ENCODE assay signal across 1 cellular context in genomic region chr19:10748924-10749434, GRCh38.
TF ChIP-seq lines count a peak whose summit lies in the region.

No MANE protein-coding gene starts in this region.

TF ChIP-seq in A549, 52 proteins besides CTCF, POLR2A, EP300 and RAD21 (continued from another document):
- TF ChIP-seq, protein P1, sequence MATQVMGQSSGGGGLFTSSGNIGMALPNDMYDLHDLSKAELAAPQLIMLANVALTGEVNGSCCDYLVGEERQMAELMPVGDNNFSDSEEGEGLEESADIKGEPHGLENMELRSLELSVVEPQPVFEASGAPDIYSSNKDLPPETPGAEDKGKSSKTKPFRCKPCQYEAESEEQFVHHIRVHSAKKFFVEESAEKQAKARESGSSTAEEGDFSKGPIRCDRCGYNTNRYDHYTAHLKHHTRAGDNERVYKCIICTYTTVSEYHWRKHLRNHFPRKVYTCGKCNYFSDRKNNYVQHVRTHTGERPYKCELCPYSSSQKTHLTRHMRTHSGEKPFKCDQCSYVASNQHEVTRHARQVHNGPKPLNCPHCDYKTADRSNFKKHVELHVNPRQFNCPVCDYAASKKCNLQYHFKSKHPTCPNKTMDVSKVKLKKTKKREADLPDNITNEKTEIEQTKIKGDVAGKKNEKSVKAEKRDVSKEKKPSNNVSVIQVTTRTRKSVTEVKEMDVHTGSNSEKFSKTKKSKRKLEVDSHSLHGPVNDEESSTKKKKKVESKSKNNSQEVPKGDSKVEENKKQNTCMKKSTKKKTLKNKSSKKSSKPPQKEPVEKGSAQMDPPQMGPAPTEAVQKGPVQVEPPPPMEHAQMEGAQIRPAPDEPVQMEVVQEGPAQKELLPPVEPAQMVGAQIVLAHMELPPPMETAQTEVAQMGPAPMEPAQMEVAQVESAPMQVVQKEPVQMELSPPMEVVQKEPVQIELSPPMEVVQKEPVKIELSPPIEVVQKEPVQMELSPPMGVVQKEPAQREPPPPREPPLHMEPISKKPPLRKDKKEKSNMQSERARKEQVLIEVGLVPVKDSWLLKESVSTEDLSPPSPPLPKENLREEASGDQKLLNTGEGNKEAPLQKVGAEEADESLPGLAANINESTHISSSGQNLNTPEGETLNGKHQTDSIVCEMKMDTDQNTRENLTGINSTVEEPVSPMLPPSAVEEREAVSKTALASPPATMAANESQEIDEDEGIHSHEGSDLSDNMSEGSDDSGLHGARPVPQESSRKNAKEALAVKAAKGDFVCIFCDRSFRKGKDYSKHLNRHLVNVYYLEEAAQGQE (IDR thresholded peaks at IDR 0.05): no peak
- no peak for TF ChIP-seq MAZ (IDR thresholded peaks at IDR 0.05; ENCODE audit: borderline replicate concordance, low read depth, low read length)
- peak; percentile 58 for TF ChIP-seq MAFK (IDR thresholded peaks at IDR 0.05; ENCODE audit: partially characterized antibody)
- TF ChIP-seq RNF2 (IDR thresholded peaks at IDR 0.05; ENCODE audit: borderline replicate concordance, low read depth): no peak
TF ChIP-seq in A549: peak in this region for 4.
